18 cellular contexts compared by ENCODE assay signal in the genomic region with DNA sequence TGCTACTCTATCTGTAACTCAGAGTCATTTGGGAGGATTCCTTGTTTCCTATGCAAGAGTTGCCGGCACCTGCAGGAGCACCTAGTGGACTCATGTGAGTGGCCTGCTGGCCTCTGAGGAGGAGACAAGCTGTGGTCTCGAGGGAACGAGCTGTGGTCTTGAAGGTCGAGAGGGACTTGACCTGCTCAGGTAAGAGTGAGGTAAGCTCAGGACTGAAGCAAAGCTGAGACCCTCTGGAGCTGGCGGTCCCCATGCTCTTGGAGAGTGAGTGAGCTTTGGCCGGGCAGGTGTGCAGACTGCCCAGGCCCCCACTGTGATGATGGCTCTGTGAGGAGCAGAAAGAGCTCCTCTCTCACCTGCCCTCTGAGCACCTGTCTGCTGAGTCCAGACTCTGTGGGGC.
"Had no signal": no experiment of that assay in that cellular context is flagged by ENCODE, and none has a peak within 500 bp of the region (broad histone marks: within the 10 kb centered on the region; RNA-seq: fewer than 3 reads in every experiment).

No MANE protein-coding gene starts in this region.

- H3K36me3 ChIP-seq: Peyer's patch, SJSA1 had no signal

- H3K4me1 ChIP-seq: Peyer's patch had no signal

- H2AFZ ChIP-seq: PC-9 had no signal

- H3K27me3 ChIP-seq: Peyer's patch, SJSA1 had no signal

- H3K9me3 ChIP-seq: Peyer's patch, SJSA1 had no signal

- H3K4me3 ChIP-seq: PC-9, Peyer's patch, SJSA1, SK-N-MC had no signal

- H3K27ac ChIP-seq: PC-9, Peyer's patch, SJSA1 had no signal

- DNase-seq: KBM-7; NCI-H1092; NCI-H1694; NCI-H1930; NCI-H2081; NCI-H2107; NCI-H2227 treated with DMSO at 0.1 percent for 48 hours; NCI-H524; NCI-H526 treated with DMSO at 0.1 percent for 48 hours; NCI-H748 treated with DMSO at 0.1 percent for 48 hours; NK-92 treated with Interleukin-12 subunit alpha and Interleukin-12 subunit beta, amount 100 ng/mL, for 24 hours; OCI-M1; PC-9; Peyer's patch; Right ventricle myocardium superior; SIG-M5 had no signal

- H3K4me2 ChIP-seq: PC-9 had no signal
